In genomic region chr2:208163489-208163888, GRCh38 we compare ENCODE assay signal across 33 cellular contexts. TPM values are rescaled to one million over a fixed set of nuclear protein-coding genes. Genes with fewer than 3 reads are reported as not detected.
"Had no signal": no experiment of that assay in that cellular context is flagged by ENCODE, and none has a peak within 500 bp of the region (broad histone marks: within the 10 kb centered on the region; RNA-seq: fewer than 3 reads in every experiment).

TSS of gene CRYGA (minus strand) at chr2:208163589. CDS start at chr2:208163556, 33 bp downstream.

- H3K27me3 ChIP-seq: hepatocyte, ovary, right atrium auricular region, right lobe of liver, transverse colon, upper lobe of right lung had no signal

- H3K27ac Mint-ChIP-seq: memory B cell; naive thymus-derived CD4-positive, alpha-beta T cell; natural killer cell treated with Interleukin-12 subunit alpha and Interleukin-12 subunit beta and Interleukin-15 and Interleukin-18, amount 100 ng/mL, for 72 hours; progenitor cell of endocrine pancreas; stimulated activated naive CD8-positive, alpha-beta T cell treated with anti-CD3 and anti-CD28 coated beads, Interleukin-15, amount 100 ng/mL, for 72 hours had no signal

- H3K4me3 Mint-ChIP-seq: memory B cell; naive thymus-derived CD4-positive, alpha-beta T cell; natural killer cell treated with Interleukin-12 subunit alpha and Interleukin-12 subunit beta and Interleukin-15 and Interleukin-18, amount 100 ng/mL, for 72 hours; stimulated activated naive CD8-positive, alpha-beta T cell treated with anti-CD3 and anti-CD28 coated beads, Interleukin-15, amount 100 ng/mL, for 72 hours had no signal

- H3K79me2 ChIP-seq: hepatocyte had no signal

- H2AFZ ChIP-seq: hepatocyte had no signal

- H3K4me2 ChIP-seq: hepatocyte had no signal

- H3K9me3 ChIP-seq: heart right ventricle, left ventricle myocardium inferior, mucosa of descending colon, ovary, right atrium auricular region, right lobe of liver, transverse colon, upper lobe of right lung had no signal

- H3K27ac ChIP-seq: heart right ventricle, hepatocyte, left ventricle myocardium inferior, ovary, right atrium auricular region, right lobe of liver, transverse colon, upper lobe of right lung had no signal

- H3K27me3 Mint-ChIP-seq: progenitor cell of endocrine pancreas had no signal

- H3K36me3 Mint-ChIP-seq: memory B cell; naive thymus-derived CD4-positive, alpha-beta T cell; natural killer cell treated with Interleukin-12 subunit alpha and Interleukin-12 subunit beta and Interleukin-15 and Interleukin-18, amount 100 ng/mL, for 72 hours had no signal

- H3K36me3 ChIP-seq: heart right ventricle, left ventricle myocardium inferior, ovary, right atrium auricular region, right lobe of liver, transverse colon, upper lobe of right lung had no signal

- H3K4me1 ChIP-seq: heart right ventricle, left ventricle myocardium inferior, right atrium auricular region, right lobe of liver, transverse colon, upper lobe of right lung had no signal

- H3K4me3 ChIP-seq: heart right ventricle, hepatocyte, left ventricle myocardium inferior, lung, mucosa of descending colon, ovary, right atrium auricular region, right lobe of liver, transverse colon, upper lobe of right lung had no signal

- ATAC-seq: heart right ventricle; mucosa of descending colon; naive thymus-derived CD4-positive, alpha-beta T cell; natural killer cell treated with Interleukin-12 subunit alpha and Interleukin-12 subunit beta and Interleukin-15 and Interleukin-18, amount 100 ng/mL, for 72 hours; right lobe of liver; stimulated activated naive CD8-positive, alpha-beta T cell treated with anti-CD3 and anti-CD28 coated beads, Interleukin-15, amount 100 ng/mL, for 72 hours; upper lobe of right lung had no signal

- H3K4me1 Mint-ChIP-seq: memory B cell; naive thymus-derived CD4-positive, alpha-beta T cell; stimulated activated naive CD8-positive, alpha-beta T cell treated with anti-CD3 and anti-CD28 coated beads, Interleukin-15, amount 100 ng/mL, for 72 hours had no signal

- DNase-seq: heart right ventricle; islet precursor cell; left ventricle myocardium inferior; midbrain; mucosa of descending colon; naive thymus-derived CD4-positive, alpha-beta T cell; ovary; right lobe of liver; stimulated activated CD4-positive, alpha-beta T cell treated with anti-CD3 and anti-CD28 coated beads, Interleukin-12 subunit alpha, Interleukin-12 subunit beta, amount 100 ng/mL, for 4 hours; stimulated activated CD4-positive, alpha-beta T cell treated with anti-CD3 and anti-CD28 coated beads, Interleukin-15, amount 100 ng/mL, for 24 hours; stimulated activated CD4-positive, alpha-beta T cell treated with anti-CD3 and anti-CD28 coated beads, Interleukin-2, amount 100 ng/mL, for 24 hours; stimulated activated CD4-positive, alpha-beta T cell treated with anti-CD3 and anti-CD28 coated beads, Interleukin-4, amount 100 ng/mL, for 1 hour; stimulated activated naive CD4-positive, alpha-beta T cell; stimulated activated naive CD8-positive, alpha-beta T cell treated with anti-CD3 and anti-CD28 coated beads, Interleukin-15, amount 100 ng/mL, for 72 hours; substantia nigra; transverse colon; upper lobe of right lung had no signal

- H3K9me3 Mint-ChIP-seq: memory B cell; natural killer cell treated with Interleukin-12 subunit alpha and Interleukin-12 subunit beta and Interleukin-15 and Interleukin-18, amount 100 ng/mL, for 72 hours; stimulated activated naive CD8-positive, alpha-beta T cell treated with anti-CD3 and anti-CD28 coated beads, Interleukin-15, amount 100 ng/mL, for 72 hours had no signal

RNA-seq across cellular contexts. Expression of gene CRYGA, which starts in this region (rescaled TPM):
- total RNA-seq: heart right ventricle; hepatocyte; kidney epithelial cell; left ventricle myocardium inferior; lower leg skin; lung; mesenteric fat pad; mucosa of descending colon; myocyte; naive thymus-derived CD4-positive, alpha-beta T cell; natural killer cell treated with Interleukin-12 subunit alpha and Interleukin-12 subunit beta and Interleukin-15 and Interleukin-18, amount 100 ng/mL, for 72 hours; omental fat pad; ovary; progenitor cell of endocrine pancreas; pulmonary artery endothelial cell; renal cortical epithelial cell; right atrium auricular region; right lobe of liver; skeletal muscle tissue; temporal lobe; transverse colon; upper lobe of right lung had no signal
- polyA plus RNA-seq: heart right ventricle; hepatocyte; lung; naive thymus-derived CD4-positive, alpha-beta T cell; neural cell; ovary had no signal
